In genomic region chrX:154357205-154357604, GRCh38 we compare ENCODE assay signal across 1 cellular context.
TF ChIP-seq lines count a peak whose summit lies in the region.

No MANE protein-coding gene starts in this region.

TF ChIP-seq in IMR-90, 13 proteins besides CTCF, POLR2A, EP300 and RAD21:
- TF ChIP-seq MXI1 (IDR thresholded peaks at IDR 0.05; ENCODE audit: borderline replicate concordance, low read depth, low read length) (no peak), RCOR1 (IDR thresholded peaks at IDR 0.05; ENCODE audit: insufficient replicate concordance, low read length) (no peak), CHD1 (IDR thresholded peaks at IDR 0.05; ENCODE audit: low read depth, low read length) (no peak), SMC3 (IDR thresholded peaks at IDR 0.05; ENCODE audit: low read depth, low read length) (no peak), BHLHE40 (IDR thresholded peaks at IDR 0.05; ENCODE audit: low read depth, low read length) (no peak), CEBPB (IDR thresholded peaks at IDR 0.05; ENCODE audit: low read depth, low read length) (no peak), RFX5 (IDR thresholded peaks at IDR 0.05; ENCODE audit: low read depth, low read length) (no peak), USF2 (IDR thresholded peaks at IDR 0.05; ENCODE audit: low read depth, low read length) (no peak), MAZ (IDR thresholded peaks at IDR 0.05; ENCODE audit: borderline replicate concordance, low read depth, low read length) (no peak), ELK1 (IDR thresholded peaks at IDR 0.05; ENCODE audit: borderline replicate concordance, low read depth, low read length) (no peak), FOS (IDR thresholded peaks at IDR 0.05; ENCODE audit: low read depth, low read length) (no peak), NFE2L2 (IDR thresholded peaks at IDR 0.05; ENCODE audit: low read depth, low read length) (no peak), MAFK (IDR thresholded peaks at IDR 0.05; ENCODE audit: low read depth, low read length) (no peak)
